In the genomic region with DNA sequence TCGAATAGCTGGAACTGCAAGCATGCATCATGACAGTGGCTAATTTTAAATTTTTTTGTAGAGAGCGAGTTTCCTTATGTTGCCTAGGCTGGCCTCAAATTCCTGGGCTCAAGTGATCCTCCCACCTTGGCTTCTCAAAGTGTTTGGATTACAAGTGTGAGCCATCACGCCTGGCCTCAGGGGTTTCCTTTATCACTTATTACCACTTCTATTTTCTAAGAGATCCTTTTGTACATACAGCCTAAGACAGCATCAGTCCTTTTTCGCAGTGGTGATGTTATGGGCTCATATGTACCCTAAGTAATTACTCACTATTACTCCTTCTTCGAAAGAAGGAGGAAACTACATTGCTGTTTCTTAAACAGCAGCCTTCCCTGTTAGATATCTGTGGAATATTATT, we compare ENCODE assay signal across 15 cellular contexts. TPM values are rescaled to one million over a fixed set of nuclear protein-coding genes. Genes with fewer than 3 reads are reported as not detected.
DNase-seq lines count a peak whose midpoint lies in the region; TF ChIP-seq lines count a peak whose summit lies in the region.
"Had no signal": no experiment of that assay in that cellular context is flagged by ENCODE, and none has a peak within 500 bp of the region (broad histone marks: within the 10 kb centered on the region; RNA-seq: fewer than 3 reads in every experiment).

No MANE protein-coding gene starts in this region.

- H3K27ac Mint-ChIP-seq in MCF 10A (ENCODE audit: low read depth, unreplicated experiment) = no peak overlapping the region
- H3K27ac Mint-ChIP-seq: CD8-positive, alpha-beta T cell; GM23338; H9 had no signal

- no peaks in the 10 kb centered on the region for H3K9me3 Mint-ChIP-seq in MCF 10A (ENCODE audit: unreplicated experiment)
- H3K9me3 Mint-ChIP-seq: CD8-positive, alpha-beta T cell; H9 had no signal

- H3K36me3 ChIP-seq in breast epithelium = no peaks in the 10 kb centered on the region
- no peaks in the 10 kb centered on the region for H3K36me3 ChIP-seq in mesendoderm (ENCODE audit: control insufficient read depth, insufficient read depth, low read length)
- no peaks in the 10 kb centered on the region for H3K36me3 ChIP-seq in sigmoid colon

- no peaks in the 10 kb centered on the region for H3K9me3 ChIP-seq in breast epithelium
- no peaks in the 10 kb centered on the region for H3K9me3 ChIP-seq in sigmoid colon

- H3K4me3 ChIP-seq in breast epithelium = no peak overlapping the region
- H3K4me3 ChIP-seq in epithelial cell of esophagus (ENCODE audit: low read length) = no peak overlapping the region
- H3K4me3 ChIP-seq in mesendoderm (ENCODE audit: low read length) = no peak overlapping the region
- no peak overlapping the region for H3K4me3 ChIP-seq in sigmoid colon
- H3K4me3 ChIP-seq: GM23338 had no signal

- no peak overlapping the region for H3K23ac ChIP-seq in mesendoderm (ENCODE audit: low read length)

- H4K5ac ChIP-seq in mesendoderm (ENCODE audit: low read length) = no peak overlapping the region

- H3K27me3 ChIP-seq in breast epithelium (no peaks in the 10 kb centered on the region), mesendoderm (ENCODE audit: insufficient read depth, low read length, poor library complexity) (no peaks in the 10 kb centered on the region), sigmoid colon (peaks cover 0 to 10% (median 0%) of the 10 kb centered on the region in 3 donors)

- peak overlapping the region; percentile 26 for H3K4ac ChIP-seq in mesendoderm (ENCODE audit: low read depth, low read length)

- intact Hi-C loops in MCF 10A (cut with micrococcal nuclease) (no loop called here), breast epithelium (cut with DNase I; ENCODE audit: low total_unique reads) (no loop called here), sigmoid colon (cut with DNase I) (no loop called here)

- H3K56ac ChIP-seq in mesendoderm (ENCODE audit: low read length) = peak overlapping the region; percentile 43

- H2BK5ac ChIP-seq in mesendoderm (ENCODE audit: low read length) = no peak overlapping the region

- no peaks in the 10 kb centered on the region for H3K4me1 Mint-ChIP-seq in MCF 10A (ENCODE audit: insufficient read depth, unreplicated experiment)

- no peak overlapping the region for H2BK15ac ChIP-seq in mesendoderm (replicated peaks; ENCODE audit: low read depth)

- no peaks in the 10 kb centered on the region for H3K79me1 ChIP-seq in mesendoderm (ENCODE audit: low read length)

- TF ChIP-seq EP300 in sigmoid colon (IDR thresholded peaks at IDR 0.05) = no peak

- no peaks in the 10 kb centered on the region for H3K79me2 ChIP-seq in mesendoderm (ENCODE audit: control insufficient read depth, insufficient read depth, low read length)

- H4K8ac ChIP-seq in mesendoderm (ENCODE audit: low read depth, low read length) = no peak overlapping the region

- no peak overlapping the region for H3K4me3 Mint-ChIP-seq in MCF 10A (ENCODE audit: unreplicated experiment)
- H3K4me3 Mint-ChIP-seq: CD14-positive monocyte; CD8-positive, alpha-beta T cell; GM23338; H9 had no signal

- H3K27me3 Mint-ChIP-seq in MCF 10A (ENCODE audit: insufficient read depth, unreplicated experiment) = peaks cover 11% of the 10 kb centered on the region

- no peaks in the 10 kb centered on the region for H3K4me1 ChIP-seq in breast epithelium
- peaks cover 5% of the 10 kb centered on the region for H3K4me1 ChIP-seq in mesendoderm (ENCODE audit: control insufficient read depth, low read depth, low read length)
- no peaks in the 10 kb centered on the region for H3K4me1 ChIP-seq in sigmoid colon

- peak overlapping the region; percentile 46 for H3K18ac ChIP-seq in mesendoderm (ENCODE audit: low read length)

- no peak overlapping the region for H2BK120ac ChIP-seq in mesendoderm (ENCODE audit: low read depth, low read length)

- peak; percentile 13 for DNase-seq in MCF 10A (ENCODE audit: unreplicated experiment)
- no peak for DNase-seq in breast epithelium (ENCODE audit: low spot score in 2 of 2)
- peak; percentile 5 for DNase-seq in NCI-H226
- DNase-seq in epithelial cell of esophagus (ENCODE audit: low read depth) = peak; percentile 60
- no peak for DNase-seq in mesendoderm
- DNase-seq in GDM1 (lab: John Stamatoyannopoulos, UW) = no peak
- DNase-seq in RWPE1 (ENCODE audit: low spot score) = no peak
- no peak for DNase-seq in sigmoid colon
- DNase-seq: CD8-positive, alpha-beta T cell; COR-L47; DND-41; H9 had no signal

- no peak overlapping the region for H3K9ac ChIP-seq in mesendoderm (ENCODE audit: low read length)

- no TSS peak for BruUV-seq in MCF 10A (replicated peaks; lab: Mats Ljungman, UMichigan)

- no peak for TF ChIP-seq POLR2A in breast epithelium (IDR thresholded peaks at IDR 0.05)
- TF ChIP-seq POLR2A in sigmoid colon (IDR thresholded peaks at IDR 0.05) = no peak

- H3K36me3 Mint-ChIP-seq in MCF 10A (ENCODE audit: insufficient read depth, unreplicated experiment) = no peaks in the 10 kb centered on the region
- H3K36me3 Mint-ChIP-seq: CD14-positive monocyte; CD8-positive, alpha-beta T cell had no signal

- POLR2A ChIA-PET in MCF 10A (lab: Yijun Ruan, JAX) = no interaction called here
- POLR2A ChIA-PET in RWPE1 (lab: Yijun Ruan, JAX; ENCODE audit: low non-redundant PET) = no interaction called here

- CTCF ChIA-PET in MCF 10A (lab: Yijun Ruan, JAX) = interaction anchor here (1.3 kb wide), 1 partner anchor 17 kb away, joined by 5 read pairs; no protein-coding TSS in a partner anchor
- CTCF ChIA-PET in RWPE1 (lab: Yijun Ruan, JAX) = no interaction called here

- H2AK5ac ChIP-seq in mesendoderm (ENCODE audit: low read length) = no peak overlapping the region

- H3K27ac ChIP-seq in breast epithelium (no peak overlapping the region), mesendoderm (ENCODE audit: low read depth, low read length) (no peak overlapping the region), RWPE1 (no peak overlapping the region), sigmoid colon (no peak overlapping the region)
- H3K27ac ChIP-seq: 22Rv1 had no signal

- WGBS in mesendoderm (ENCODE audit: extremely low coverage, insufficient coverage, low lambda C conversion rate) = no CpG with 5 or more reads among the region's 5 CpGs
- WGBS in sigmoid colon, 2 donors = 70 to 87% methylated on average over 5 of the region's 5 CpGs

- TF ChIP-seq CTCF in MCF 10A (IDR thresholded peaks at IDR 0.05; ENCODE audit: unreplicated experiment) (no peak), breast epithelium (IDR thresholded peaks at IDR 0.05) (no peak), epithelial cell of esophagus (IDR thresholded peaks at IDR 0.05; ENCODE audit: insufficient read depth, low read depth, low read length, missing control alignments) (no peak), RWPE1 (conservative IDR thresholded peaks at IDR 0.05; ENCODE audit: low read depth) (no peak), sigmoid colon (IDR thresholded peaks at IDR 0.05) (no peak)

- H3K4me2 ChIP-seq in mesendoderm (ENCODE audit: low read length) = no peak overlapping the region
- H3K4me2 ChIP-seq: GM23338 had no signal

RNA-seq across cellular contexts. Expression of a gene that starts 54.1 kb away (rescaled TPM):
- total RNA-seq in MCF 10A (2022) (12.0 and 13.4 TPM in 2 replicates), breast epithelium (10 to 100 TPM; 22.2 to 37.3 (median 23.3) TPM), sigmoid colon (10 to 100 TPM; 17.7 to 35.0 (median 27.4) TPM)
- 12.5 TPM for polyA plus RNA-seq in mesendoderm (2013, experiment 1 of 2)
- polyA plus RNA-seq in mesendoderm (2013, experiment 2 of 2) = 12.1 TPM
- polyA plus RNA-seq in sigmoid colon = 10 to 100 TPM; 12.9 to 14.8 (median 13.2) TPM

Comparison
In these comparisons a context has a peak if more than half of its experiments do, and no peak if none do; other contexts are left out.
1. DNase-seq: peak in MCF 10A (single experiment), NCI-H226 (single experiment) and epithelial cell of esophagus (single experiment); none in breast epithelium (0 of 2), mesendoderm (single experiment), GDM1 (single experiment), RWPE1 (single experiment) and sigmoid colon (single experiment).